Comparison of ENCODE assay signal across 8 cellular contexts in the genomic region with DNA sequence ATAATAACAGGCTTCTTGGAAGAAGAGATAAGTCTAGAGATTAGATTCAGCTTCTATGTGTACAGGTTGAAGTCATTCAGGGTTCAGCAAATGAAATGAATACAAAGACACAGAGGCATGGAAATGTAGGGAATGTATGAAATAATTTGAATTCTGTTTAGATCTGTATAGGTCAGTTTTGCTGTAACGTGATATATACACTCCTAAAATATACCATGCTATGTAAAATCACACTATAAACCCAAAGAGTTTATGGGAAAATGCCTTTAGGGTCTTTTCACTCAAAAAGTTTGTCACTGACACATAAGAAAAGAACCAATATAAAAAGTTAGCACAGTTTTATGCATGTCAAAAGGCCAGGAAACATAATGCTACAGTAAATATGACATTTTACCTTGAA.
"Had no signal": no experiment of that assay in that cellular context is flagged by ENCODE, and none has a peak within 500 bp of the region (broad histone marks: within the 10 kb centered on the region; RNA-seq: fewer than 3 reads in every experiment).

No MANE protein-coding gene starts in this region.

- ATAC-seq: HCT116, HepG2 had no signal

- H3K4me3 ChIP-seq: HAP-1 had no signal

- H3K4me3 Mint-ChIP-seq: HFFc6, IgD-negative memory B cell had no signal

- H3K36me3 Mint-ChIP-seq: IgD-negative memory B cell had no signal

- H3K9me3 ChIP-seq: HAP-1 had no signal

- H3K27ac Mint-ChIP-seq: HFFc6, IgD-negative memory B cell had no signal

- H3K36me3 ChIP-seq: HAP-1 had no signal

- DNase-seq: GOT3, H7, HFFc6 had no signal

- H3K4me1 Mint-ChIP-seq: IgD-negative memory B cell had no signal

- H3K27me3 Mint-ChIP-seq: IgD-negative memory B cell had no signal

- H3K27ac ChIP-seq: HL-60 had no signal
